ENCODE assay signal across 6 cellular contexts in genomic region chr7:86243171-86243570, GRCh38.
"Had no signal": no experiment of that assay in that cellular context is flagged by ENCODE, and none has a peak within 500 bp of the region (broad histone marks: within the 10 kb centered on the region; RNA-seq: fewer than 3 reads in every experiment).

No MANE protein-coding gene starts in this region.

- FAIRE-seq: HepG2, HTR-8/SVneo, K562 had no signal

- DNase-seq: IMR-90, KBM-7 had no signal

- ATAC-seq: HepG2, K562 had no signal

- H3K4me3 ChIP-seq: K562 had no signal

- H3K27ac ChIP-seq: HL-60 had no signal
